24 cellular contexts compared by ENCODE assay signal in genomic region chr16:71794943-71795342, GRCh38. TPM values are rescaled to one million over a fixed set of nuclear protein-coding genes. Genes with fewer than 3 reads are reported as not detected.
DNase-seq lines count a peak whose midpoint lies in the region; ATAC-seq, FAIRE-seq and TF ChIP-seq lines count a peak whose summit lies in the region.
"Had no signal": no experiment of that assay in that cellular context is flagged by ENCODE, and none has a peak within 500 bp of the region (broad histone marks: within the 10 kb centered on the region; RNA-seq: fewer than 3 reads in every experiment).

No MANE protein-coding gene starts in this region.

- peak overlapping the region; percentile 32 for H3K27ac Mint-ChIP-seq in CD8-positive, alpha-beta T cell
- H3K27ac Mint-ChIP-seq in central memory CD8-positive, alpha-beta T cell (ENCODE audit: low read depth), result peak overlapping the region; percentile 65
- peak overlapping the region; percentile 45 to 78 for H3K27ac Mint-ChIP-seq in natural killer cell treated with Interleukin-12 subunit alpha and Interleukin-12 subunit beta and Interleukin-15 and Interleukin-18, amount 100 ng/mL, for 72 hours

- H2AK5ac ChIP-seq in IMR-90 (ENCODE audit: low read depth, low read length), result no peak overlapping the region

- dilution Hi-C loops in IMR-90 (cut with HindIII; ENCODE audit: low sequenced_read_pairs, unreplicated experiment), result no loop called here

- no peak overlapping the region for H2AFZ ChIP-seq in IMR-90 (replicated peaks; ENCODE audit: low read length, poor library complexity)

- H3K4me3 ChIP-seq in CD8-positive, alpha-beta T cell (ENCODE audit: low read depth, low read length), result no peak overlapping the region
- H3K4me3 ChIP-seq in IMR-90 (ENCODE audit: insufficient read depth, low read depth, low read length) (no peak overlapping the region), kidney (ENCODE audit: low read length in 2 of 2) (no peak overlapping the region)
- H3K4me3 ChIP-seq: body of pancreas, gastrocnemius medialis, skin epidermis had no signal

- H3K27ac ChIP-seq in CD8-positive, alpha-beta T cell (ENCODE audit: low read depth, low read length), result no peak overlapping the region
- peak overlapping the region; percentile 22; the same call in 1 of the 2 replicates for H3K27ac ChIP-seq in IMR-90 (ENCODE audit: insufficient read depth, low read length)
- no peak overlapping the region for H3K27ac ChIP-seq in kidney (ENCODE audit: low read depth in 2 of 2, low read length in 2 of 2)
- H3K27ac ChIP-seq: body of pancreas, epithelial cell of prostate, skin epidermis had no signal

- peaks cover 64% of the 10 kb centered on the region for H4K20me1 ChIP-seq in IMR-90 (ENCODE audit: insufficient read depth, low read length)

- H3K79me1 ChIP-seq in IMR-90 (ENCODE audit: low read depth in 1 of 2, low read length in 2 of 2), result peaks cover 0 to 39% of the 10 kb centered on the region in 2 experiments; a peak in 3 of 4 replicates

- no peaks in the 10 kb centered on the region for H3K27me3 ChIP-seq in CD8-positive, alpha-beta T cell (ENCODE audit: insufficient read depth, low read length)
- H3K27me3 ChIP-seq in IMR-90 (ENCODE audit: control insufficient read depth, insufficient read depth, low read length), result no peaks in the 10 kb centered on the region
- H3K27me3 ChIP-seq: body of pancreas, gastrocnemius medialis had no signal

- H3K9me3 Mint-ChIP-seq in CD8-positive, alpha-beta T cell, result no peaks in the 10 kb centered on the region
- H3K9me3 Mint-ChIP-seq in central memory CD8-positive, alpha-beta T cell, result no peaks in the 10 kb centered on the region
- no peaks in the 10 kb centered on the region for H3K9me3 Mint-ChIP-seq in natural killer cell treated with Interleukin-12 subunit alpha and Interleukin-12 subunit beta and Interleukin-15 and Interleukin-18, amount 100 ng/mL, for 72 hours
- H3K9me3 Mint-ChIP-seq: T-helper 1 cell treated with Interleukin-12 subunit alpha and Interleukin-12 subunit beta and Interleukin-4 antibody, amounts not matched to agents 30 μg/mL and 1 μg/mL, for 36 hours had no signal

- H3K9ac ChIP-seq in IMR-90 (ENCODE audit: low read depth, low read length), result no peak overlapping the region
- no peak overlapping the region for H3K9ac ChIP-seq in kidney (ENCODE audit: low read length in 2 of 2)

- POLR2A ChIA-PET in CD8-positive, alpha-beta T cell (lab: Charles Lee), result interaction anchor here (1.3 kb wide), 1 partner anchor 13 kb away, joined by 11 read pairs; the partner anchor contains the start of gene AP1G1
- POLR2A ChIA-PET in IMR-90 (lab: Charles Lee; ENCODE audit: unreplicated experiment), result interaction anchor here (0.5 kb wide), 1 partner anchor 99 kb away, joined by 11 read pairs; no protein-coding TSS in a partner anchor

- H3K4me1 ChIP-seq in CD8-positive, alpha-beta T cell (ENCODE audit: insufficient read depth, low read length), result peaks cover 53% of the 10 kb centered on the region
- H3K4me1 ChIP-seq in IMR-90 (ENCODE audit: control insufficient read depth, insufficient read depth, low read length), result peaks cover 7% of the 10 kb centered on the region
- H3K4me1 ChIP-seq in kidney (ENCODE audit: control insufficient read depth in 1 of 2, insufficient read depth in 1 of 2, low read depth in 1 of 2, low read length in 2 of 2), result no peaks in the 10 kb centered on the region

- no peak for ATAC-seq in CD8-positive, alpha-beta T cell
- ATAC-seq in IMR-90 (ENCODE audit: low read depth) (no peak), HG03432 (IDR thresholded peaks at IDR 0.05; ENCODE audit: unreplicated experiment) (no peak)
- no peak for ATAC-seq in central memory CD8-positive, alpha-beta T cell (replicated peaks; ENCODE audit: extremely low read depth, poor library complexity, severe bottlenecking)
- no peak for ATAC-seq in natural killer cell treated with Interleukin-12 subunit alpha and Interleukin-12 subunit beta and Interleukin-15 and Interleukin-18, amount 100 ng/mL, for 72 hours
- ATAC-seq: activated CD4-positive, CD25-positive, alpha-beta regulatory T cell treated with anti-CD3 and anti-CD28 coated beads, Interleukin-2, amount 50 U/mL, for 24 hours; body of pancreas; gastrocnemius medialis; HCT116; left colon had no signal

- H3K4ac ChIP-seq in IMR-90 (ENCODE audit: low read depth, low read length), result no peak overlapping the region

- H3K18ac ChIP-seq in IMR-90 (ENCODE audit: low read depth, low read length), result no peak overlapping the region

- in situ Hi-C loops in IMR-90 (cut with MboI; ENCODE audit: low sequenced_read_pairs), result no loop called here

- no peaks in the 10 kb centered on the region for H3K27me3 Mint-ChIP-seq in CD8-positive, alpha-beta T cell (ENCODE audit: low read depth)
- H3K27me3 Mint-ChIP-seq in central memory CD8-positive, alpha-beta T cell, result no peaks in the 10 kb centered on the region
- no peaks in the 10 kb centered on the region for H3K27me3 Mint-ChIP-seq in natural killer cell treated with Interleukin-12 subunit alpha and Interleukin-12 subunit beta and Interleukin-15 and Interleukin-18, amount 100 ng/mL, for 72 hours

- intact Hi-C loops in CD8-positive, alpha-beta T cell (cut with DNase I, micrococcal nuclease), result no loop called here
- intact Hi-C loops in IMR-90 (cut with micrococcal nuclease), result loop anchor here (5.0 kb wide), 1 partner anchor 33 kb away; no protein-coding TSS in a partner anchor
- intact Hi-C loops in kidney (cut with DNase I), result no loop called here

- FAIRE-seq in kidney (lab: Jason Lieb, UNC), result no peak
- FAIRE-seq: D721Med had no signal

- H3K14ac ChIP-seq in IMR-90 (replicated peaks; ENCODE audit: low read depth, low read length), result no peak overlapping the region

- no peak for TF ChIP-seq RAD21 in IMR-90 (IDR thresholded peaks at IDR 0.05; ENCODE audit: low read length)

- no peak overlapping the region for H2BK5ac ChIP-seq in IMR-90 (ENCODE audit: low read depth, low read length, poor library complexity, severe bottlenecking)

- no peak for DNase-seq in CD8-positive, alpha-beta T cell
- DNase-seq in IMR-90 (no peak), NCI-H345 treated with DMSO at 0.1 percent for 48 hours (lab: John Stamatoyannopoulos, UW; ENCODE audit: unreplicated experiment) (no peak), kidney (no peak)
- no peak for DNase-seq in central memory CD8-positive, alpha-beta T cell (ENCODE audit: low spot score in 2 of 2)
- DNase-seq in natural killer cell treated with Interleukin-12 subunit alpha and Interleukin-12 subunit beta and Interleukin-15 and Interleukin-18, amount 100 ng/mL, for 72 hours (ENCODE audit: low spot score), result no peak
- DNase-seq: activated naive CD4-positive, alpha-beta T cell treated with Interleukin-2 at 50 U/mL for 16 hours; AML-193; body of pancreas; cortex of kidney; gastrocnemius medialis; Karpas-422; left colon; NCI-H1105 treated with DMSO at 0.1 percent for 48 hours; NCI-H524 treated with DMSO at 0.1 percent for 48 hours; SIG-M5; stimulated activated CD4-positive, alpha-beta T cell treated with anti-CD3 and anti-CD28 coated beads, Interleukin-2, amount 100 ng/mL, for 48 hours had no signal

- H2BK120ac ChIP-seq in IMR-90 (ENCODE audit: low read depth, low read length), result no peak overlapping the region

- H2BK20ac ChIP-seq in IMR-90 (ENCODE audit: low read depth, low read length), result no peak overlapping the region

- peaks cover 65% of the 10 kb centered on the region for H3K4me1 Mint-ChIP-seq in CD8-positive, alpha-beta T cell (ENCODE audit: low read depth)
- peaks cover 56% of the 10 kb centered on the region for H3K4me1 Mint-ChIP-seq in central memory CD8-positive, alpha-beta T cell
- peaks cover 37 to 55% of the 10 kb centered on the region in 2 donors for H3K4me1 Mint-ChIP-seq in natural killer cell treated with Interleukin-12 subunit alpha and Interleukin-12 subunit beta and Interleukin-15 and Interleukin-18, amount 100 ng/mL, for 72 hours (ENCODE audit: low read depth in 2 of 2)

- no peak overlapping the region for H4K8ac ChIP-seq in IMR-90 (ENCODE audit: low read depth in 2 of 2, low read length in 2 of 2)

- WGBS in IMR-90 (ENCODE audit: extremely low coverage in 2 of 2, insufficient read length in 1 of 2), 2 experiments, result 86% methylated on average over 1 of the region's 1 CpG; no CpG with 5 or more reads in 1 of the 2 experiments

- H3K36me3 ChIP-seq in CD8-positive, alpha-beta T cell (ENCODE audit: insufficient read depth, low read length), result peaks cover 3% of the 10 kb centered on the region
- H3K36me3 ChIP-seq in IMR-90 (ENCODE audit: control insufficient read depth, insufficient read depth, low read length) (peaks cover 15% of the 10 kb centered on the region), kidney (ENCODE audit: control insufficient read depth in 1 of 2, insufficient read depth in 2 of 2, low read length in 2 of 2) (peaks cover 2 to 3% of the 10 kb centered on the region in 2 donors)

- H3K56ac ChIP-seq in IMR-90 (ENCODE audit: extremely low read depth, insufficient read depth, low read length), result no peak overlapping the region

- peak overlapping the region; percentile 3 for H3K4me3 Mint-ChIP-seq in CD8-positive, alpha-beta T cell
- peak overlapping the region; percentile 5 for H3K4me3 Mint-ChIP-seq in central memory CD8-positive, alpha-beta T cell
- H3K4me3 Mint-ChIP-seq in natural killer cell treated with Interleukin-12 subunit alpha and Interleukin-12 subunit beta and Interleukin-15 and Interleukin-18, amount 100 ng/mL, for 72 hours, result peak overlapping the region; percentile 23
- H3K4me3 Mint-ChIP-seq: T-helper 1 cell treated with Interleukin-12 subunit alpha and Interleukin-12 subunit beta and Interleukin-4 antibody, amounts not matched to agents 30 μg/mL and 1 μg/mL, for 36 hours had no signal

- no peaks in the 10 kb centered on the region for H3K9me3 ChIP-seq in CD8-positive, alpha-beta T cell (ENCODE audit: low read length)
- no peaks in the 10 kb centered on the region for H3K9me3 ChIP-seq in IMR-90 (ENCODE audit: control insufficient read depth, insufficient read depth, low read length)
- no peaks in the 10 kb centered on the region for H3K9me3 ChIP-seq in kidney (ENCODE audit: control insufficient read depth in 1 of 2, low read length in 2 of 2)
- H3K9me3 ChIP-seq: body of pancreas, gastrocnemius medialis had no signal

- H4K5ac ChIP-seq in IMR-90 (ENCODE audit: low read depth, low read length), result no peak overlapping the region

- H3K23ac ChIP-seq in IMR-90 (ENCODE audit: low read depth, low read length), result no peak overlapping the region

- no peak overlapping the region for H2AK9ac ChIP-seq in IMR-90 (replicated peaks; ENCODE audit: low read depth, low read length, poor library complexity)

- no TSS peak for BruUV-seq in IMR-90 (replicated peaks; lab: Mats Ljungman, UMichigan)

- no peak overlapping the region for H4K91ac ChIP-seq in IMR-90 (ENCODE audit: insufficient read depth, low read depth, low read length)

- CTCF ChIA-PET in CD8-positive, alpha-beta T cell (lab: Charles Lee), result interaction anchor here (0.7 to 2.4 kb wide), 4 partner anchors 13 to 167 kb away, joined by 3 to 14 read pairs (median 6); partner anchors contain the start of gene ZNF821
- CTCF ChIA-PET in IMR-90 (lab: Yijun Ruan, JAX), result interaction anchor here (0.8 to 1.4 kb wide), 2 partner anchors 23 to 167 kb away, joined by 3 to 4 read pairs; no protein-coding TSS in a partner anchor

- peaks cover 10% of the 10 kb centered on the region for H3K9me1 ChIP-seq in IMR-90 (ENCODE audit: insufficient read depth, low read length)

- H3K36me3 Mint-ChIP-seq in CD8-positive, alpha-beta T cell, result peaks cover 32% of the 10 kb centered on the region
- H3K36me3 Mint-ChIP-seq in central memory CD8-positive, alpha-beta T cell (ENCODE audit: insufficient read depth), result peaks cover 22% of the 10 kb centered on the region
- no peaks in the 10 kb centered on the region for H3K36me3 Mint-ChIP-seq in natural killer cell treated with Interleukin-12 subunit alpha and Interleukin-12 subunit beta and Interleukin-15 and Interleukin-18, amount 100 ng/mL, for 72 hours

- TF ChIP-seq CTCF in CD8-positive, alpha-beta T cell (IDR thresholded peaks at IDR 0.05), result no peak
- TF ChIP-seq CTCF in IMR-90 (conservative IDR thresholded peaks at IDR 0.05; ENCODE audit: low read depth, low read length) (no peak), kidney (IDR thresholded peaks at IDR 0.05; ENCODE audit: borderline replicate concordance, extremely low read depth, insufficient read depth) (no peak)

- TF ChIP-seq POLR2A in IMR-90 (IDR thresholded peaks at IDR 0.05; ENCODE audit: low read depth, low read length), result no peak

- no peak overlapping the region for H2BK15ac ChIP-seq in IMR-90 (ENCODE audit: low read depth, low read length)

- H3K4me2 ChIP-seq in IMR-90 (ENCODE audit: low read depth, low read length), result peak overlapping the region; percentile 28; the same call in 1 of the 2 replicates

RNA-seq across cellular contexts. Expression of gene AP1G1, which starts 13.7 kb away (rescaled TPM):
- total RNA-seq in CD8-positive, alpha-beta T cell, result 100 to 1,000 TPM; 179 to 202 TPM
- 86.1 and 86.7 TPM in 2 replicates for total RNA-seq in IMR-90 (2012; rRNA removed)
- 45.7 and 48.3 TPM in 2 replicates for polyA plus RNA-seq in IMR-90 (2012; rRNA removed)
- polyA plus RNA-seq in IMR-90 (2012; cell fraction: cytosol; rRNA removed), result 20.5 and 25.0 TPM in 2 replicates
- polyA plus RNA-seq in IMR-90 (2012; cell fraction: nucleus; rRNA removed; ENCODE audit: low replicate concordance), result 22.9 and 121 TPM in 2 replicates
- total RNA-seq in natural killer cell treated with Interleukin-12 subunit alpha and Interleukin-12 subunit beta and Interleukin-15 and Interleukin-18, amount 100 ng/mL, for 72 hours, result 100 to 1,000 TPM; 111 to 120 TPM
- 111 TPM for total RNA-seq in kidney
- polyA plus RNA-seq in kidney (ENCODE audit: insufficient read depth, low read depth, low replicate concordance), result 28.0 TPM

RNA-seq across cellular contexts. Expression of gene ATXN1L, which starts 50.8 kb away (rescaled TPM):
- 10 to 100 TPM; 64.9 to 67.4 TPM for total RNA-seq in CD8-positive, alpha-beta T cell
- total RNA-seq in IMR-90 (2012; rRNA removed) (5.2 and 5.8 TPM in 2 replicates), kidney (37.5 TPM)
- polyA plus RNA-seq in IMR-90 (2012; rRNA removed) (8.0 and 9.2 TPM in 2 replicates), kidney (ENCODE audit: insufficient read depth, low read depth, low replicate concordance) (7.4 TPM)
- 2.8 and 3.7 TPM in 2 replicates for polyA plus RNA-seq in IMR-90 (2012; cell fraction: cytosol; rRNA removed)
- 14.7 and 27.7 TPM in 2 replicates for polyA plus RNA-seq in IMR-90 (2012; cell fraction: nucleus; rRNA removed; ENCODE audit: low replicate concordance)
- 10 to 100 TPM; 24.5 to 25.7 TPM for total RNA-seq in natural killer cell treated with Interleukin-12 subunit alpha and Interleukin-12 subunit beta and Interleukin-15 and Interleukin-18, amount 100 ng/mL, for 72 hours
